In the genomic region with DNA sequence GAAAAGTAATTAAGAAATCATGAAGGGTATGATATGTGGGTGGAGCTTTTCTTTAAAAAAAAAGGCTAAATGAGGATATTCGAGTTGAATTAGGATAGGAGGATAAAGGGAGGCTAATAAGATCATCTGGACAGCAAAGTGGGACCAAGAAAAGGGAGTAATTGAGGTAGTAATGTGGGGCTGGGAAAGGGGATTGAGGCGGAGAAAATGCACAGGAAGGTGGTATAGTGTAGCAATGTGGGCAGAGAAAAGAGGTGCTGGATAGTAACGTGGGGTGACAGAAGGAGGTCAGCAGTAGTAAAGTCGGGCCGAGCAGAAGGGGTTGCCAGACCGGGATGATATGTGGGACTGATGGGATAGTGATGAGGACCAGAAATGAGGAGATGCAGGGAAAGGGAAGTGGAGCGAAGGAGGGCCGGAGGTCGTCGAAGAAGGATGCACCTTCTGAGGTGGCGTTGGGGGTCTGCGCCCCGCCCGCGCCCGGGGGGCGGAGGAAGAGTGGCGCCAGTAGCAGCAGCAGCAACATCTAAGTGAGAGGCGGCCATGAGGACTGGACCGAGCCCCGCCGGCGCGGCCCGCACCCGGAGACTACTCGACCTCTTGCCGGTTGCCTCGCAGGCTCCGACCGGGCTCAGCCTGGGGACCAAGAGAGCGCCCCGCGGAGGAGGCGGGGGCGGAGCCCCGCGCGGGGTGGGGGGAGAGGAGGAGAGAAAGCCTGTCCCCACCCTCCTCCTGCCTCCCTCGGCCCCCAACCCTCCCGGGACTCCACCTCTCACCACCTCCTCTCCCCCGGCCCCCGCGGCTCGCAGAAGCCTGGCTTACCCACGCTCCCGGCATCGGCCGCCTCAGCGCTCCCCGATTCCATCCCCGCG, we compare ENCODE assay signal across 8 cellular contexts. TPM values are rescaled to one million over a fixed set of nuclear protein-coding genes. Genes with fewer than 3 reads are reported as not detected.
A peak's percentile ranks its signal among the peaks of the same experiment; 100 is the strongest.
DNase-seq lines count a peak whose midpoint lies in the region; ATAC-seq, FAIRE-seq and TF ChIP-seq lines count a peak whose summit lies in the region.

No MANE protein-coding gene starts in this region.

- H3K4me3 Mint-ChIP-seq in activated naive CD4-positive, alpha-beta T cell treated with anti-CD3 and anti-CD28 coated beads for 36 hours, result peak overlapping the region; percentile 74

- ATAC-seq in HG03103 (IDR thresholded peaks at IDR 0.05; ENCODE audit: low read depth, unreplicated experiment), result peak; percentile 35

- H3K27me3 Mint-ChIP-seq in activated naive CD4-positive, alpha-beta T cell treated with anti-CD3 and anti-CD28 coated beads for 36 hours (ENCODE audit: low read depth), result peaks cover under 1% of the 10 kb centered on the region

- peaks cover 38% of the 10 kb centered on the region for H3K4me1 Mint-ChIP-seq in activated naive CD4-positive, alpha-beta T cell treated with anti-CD3 and anti-CD28 coated beads for 36 hours (ENCODE audit: low read depth)

- POLR2A ChIA-PET in GM10248 (lab: Yijun Ruan, JAX), result interaction anchor here (0.6 kb wide), 1 partner anchor 117 kb away, joined by 6 read pairs; no protein-coding TSS in a partner anchor

- no peaks in the 10 kb centered on the region for H3K36me3 Mint-ChIP-seq in activated naive CD4-positive, alpha-beta T cell treated with anti-CD3 and anti-CD28 coated beads for 36 hours (ENCODE audit: low read depth)

- no peaks in the 10 kb centered on the region for H3K9me3 Mint-ChIP-seq in activated naive CD4-positive, alpha-beta T cell treated with anti-CD3 and anti-CD28 coated beads for 36 hours

- H3K27ac Mint-ChIP-seq in activated naive CD4-positive, alpha-beta T cell treated with anti-CD3 and anti-CD28 coated beads for 36 hours, result no peak overlapping the region

- CTCF ChIA-PET in GM10248 (lab: Yijun Ruan, JAX), result interaction anchor here (0.9 to 2.6 kb wide), 4 partner anchors 15 to 22 kb away, joined by 3 to 17 read pairs (median 9); no protein-coding TSS in a partner anchor
- CTCF ChIA-PET in activated naive CD4-positive, alpha-beta T cell treated with anti-CD3 and anti-CD28 coated beads for 36 hours (lab: Charles Lee), result interaction anchor here (1.0 to 3.9 kb wide), 2 partner anchors 18 to 22 kb away, joined by 6 to 21 read pairs; no protein-coding TSS in a partner anchor

- FAIRE-seq in urothelium cell line (lab: Jason Lieb, UNC), result no peak

- intact Hi-C loops in activated naive CD4-positive, alpha-beta T cell treated with anti-CD3 and anti-CD28 coated beads for 36 hours (cut with micrococcal nuclease), result loop anchor here (2.0 kb wide), 1 partner anchor 17 kb away; no protein-coding TSS in a partner anchor

- DNase-seq in GM10248 (ENCODE audit: extremely low spot score) (peak; percentile 67), RPMI7951 (ENCODE audit: low read depth) (peak; percentile 72), globus pallidus (ENCODE audit: low spot score) (peak; percentile 44), nucleus accumbens (lab: John Stamatoyannopoulos, UW) (peak in 40 of 56 donors; percentile 7 to 79 (median 50)), urothelium cell line (ENCODE audit: low spot score) (peak; percentile 76), putamen (ENCODE audit: low spot score) (no peak)
- DNase-seq in activated naive CD4-positive, alpha-beta T cell treated with anti-CD3 and anti-CD28 coated beads for 36 hours, result peak; percentile 41

- no peak for TF ChIP-seq CTCF in GM10248 (IDR thresholded peaks at IDR 0.05; ENCODE audit: control extremely low read depth, extremely low read depth, low read depth, missing control alignments)

RNA-seq across cellular contexts. Expression of a gene that starts 0.9 kb away (rescaled TPM):
- total RNA-seq in RPMI7951 (2014; rRNA removed; shearing (Covaris generic)), result 3.3 and 5.0 TPM in 2 replicates
- total RNA-seq in activated naive CD4-positive, alpha-beta T cell treated with anti-CD3 and anti-CD28 coated beads for 36 hours, result 10 to 100 TPM in 1 of 2 experiments, 1 to 10 TPM in 1; 8.0 to 11.2 TPM

RNA-seq across cellular contexts. Expression of a gene that starts 24.8 kb away (rescaled TPM):
- total RNA-seq in RPMI7951 (2014; rRNA removed; shearing (Covaris generic)), result not detected in 2 replicates
- total RNA-seq in activated naive CD4-positive, alpha-beta T cell treated with anti-CD3 and anti-CD28 coated beads for 36 hours, result not detected

RNA-seq across cellular contexts. Expression of a gene that starts 47.2 kb away (rescaled TPM):
- not detected in 2 replicates for total RNA-seq in RPMI7951 (2014; rRNA removed; shearing (Covaris generic))
- total RNA-seq in activated naive CD4-positive, alpha-beta T cell treated with anti-CD3 and anti-CD28 coated beads for 36 hours, result not detected

RNA-seq across cellular contexts. Expression of a gene that starts 48.9 kb away (rescaled TPM):
- total RNA-seq in RPMI7951 (2014; rRNA removed; shearing (Covaris generic)), result not detected in 2 replicates
- total RNA-seq in activated naive CD4-positive, alpha-beta T cell treated with anti-CD3 and anti-CD28 coated beads for 36 hours, result not detected
